In the genomic region with DNA sequence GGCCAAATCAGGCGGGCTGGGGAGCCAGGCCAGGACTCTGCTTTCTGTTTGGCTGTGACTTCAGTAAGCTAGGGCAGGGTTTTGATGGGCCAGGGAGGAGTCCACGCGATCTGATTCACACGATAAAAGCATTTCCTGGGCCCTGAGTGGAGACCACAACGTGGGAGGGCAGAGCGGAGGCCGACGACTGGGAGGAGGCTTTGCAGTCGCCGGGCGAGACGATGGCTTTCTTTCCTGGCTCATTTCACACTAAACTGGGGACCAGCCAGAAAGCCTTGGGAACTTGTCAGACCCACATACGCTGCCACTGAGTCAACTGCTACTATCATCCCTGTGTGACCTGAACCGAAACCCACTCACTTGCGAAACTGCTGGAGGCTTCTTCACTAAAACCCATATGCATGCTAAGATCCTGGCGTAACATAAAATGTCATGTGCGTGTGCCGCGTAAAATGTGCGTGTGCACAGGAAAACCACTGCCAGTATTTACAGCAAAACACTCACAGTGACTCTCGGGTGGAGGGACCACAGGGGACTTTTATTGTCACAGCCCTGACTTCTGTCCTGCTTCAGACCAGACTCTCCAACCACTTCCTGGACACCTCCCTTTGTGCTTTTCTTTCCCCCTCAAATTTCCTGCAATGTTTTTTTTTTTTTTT, we compare ENCODE assay signal across 8 cellular contexts. TPM values are rescaled to one million over a fixed set of nuclear protein-coding genes. Genes with fewer than 3 reads are reported as not detected.
DNase-seq lines count a peak whose midpoint lies in the region; ATAC-seq, FAIRE-seq and TF ChIP-seq lines count a peak whose summit lies in the region.

No MANE protein-coding gene starts in this region.

- peak overlapping the region; percentile 14 for H3K4me3 ChIP-seq in NB4 (ENCODE audit: low read depth, low read length)

- no peak overlapping the region for H3K27ac Mint-ChIP-seq in glutamatergic neuron (ENCODE audit: unreplicated experiment)

- no peak overlapping the region for H3K4me3 Mint-ChIP-seq in glutamatergic neuron (ENCODE audit: unreplicated experiment)

- no peak for TF ChIP-seq POLR2A in NB4 (IDR thresholded peaks at IDR 0.05; ENCODE audit: extremely low read depth, insufficient read length)

- ATAC-seq in Right ventricle myocardium superior (ENCODE audit: poor library complexity) = peak; percentile 68

- TF ChIP-seq CTCF in NB4 (IDR thresholded peaks at IDR 0.05; ENCODE audit: low read depth, low read length) = no peak
- TF ChIP-seq CTCF in glutamatergic neuron (IDR thresholded peaks at IDR 0.05; ENCODE audit: partially characterized antibody, unreplicated experiment) = no peak

- H3K27me3 Mint-ChIP-seq in glutamatergic neuron (ENCODE audit: unreplicated experiment) = peaks cover 4% of the 10 kb centered on the region

- no peaks in the 10 kb centered on the region for H3K36me3 Mint-ChIP-seq in glutamatergic neuron (ENCODE audit: unreplicated experiment)

- intact Hi-C loops in Right ventricle myocardium superior (cut with DNase I) = no loop called here

- FAIRE-seq in GM19239 (lab: Jason Lieb, UNC) = peak; percentile 96

- H3K4me1 Mint-ChIP-seq in glutamatergic neuron (ENCODE audit: low read depth, unreplicated experiment) = peaks cover 3% of the 10 kb centered on the region

- peaks cover 1% of the 10 kb centered on the region for H3K9me3 Mint-ChIP-seq in glutamatergic neuron (ENCODE audit: unreplicated experiment)

- DNase-seq in GM19239 (ENCODE audit: insufficient read length, low spot score) = no peak
- DNase-seq in NB4 (ENCODE audit: low read depth) = peak; percentile 73
- peak; percentile 77 for DNase-seq in activated T-helper 1 cell treated with Interleukin-2 at 50 U/mL for 16 hours (ENCODE audit: low read depth)
- peak; percentile 80 for DNase-seq in Right ventricle myocardium superior
- peak; percentile 77 to 82 (median 78) for DNase-seq in stimulated activated CD4-positive, alpha-beta T cell treated with anti-CD3 and anti-CD28 coated beads, Interleukin-12 subunit alpha, Interleukin-12 subunit beta, amount 100 ng/mL, for 48 hours (ENCODE audit: low read depth in 2 of 3, low spot score in 1 of 3)
- DNase-seq in glutamatergic neuron = no peak
- no peak for DNase-seq in NCI-H1092 treated with DMSO at 0.1 percent for 48 hours (lab: John Stamatoyannopoulos, UW)
- DNase-seq in SW 1271 (lab: John Stamatoyannopoulos, UW) = no peak

RNA-seq across cellular contexts. Expression of gene RHBDF2, which starts 14.2 kb away (rescaled TPM):
- total RNA-seq in Right ventricle myocardium superior (15.4 TPM), glutamatergic neuron (ENCODE audit: unreplicated experiment) (1.9 TPM)

RNA-seq across cellular contexts. Expression of gene CYGB, which starts 22.1 kb away (rescaled TPM):
- total RNA-seq in Right ventricle myocardium superior (34.2 TPM), glutamatergic neuron (ENCODE audit: unreplicated experiment) (20.4 TPM)

RNA-seq across cellular contexts. Expression of gene PRCD, which starts 24.4 kb away (rescaled TPM):
- 4.0 TPM for total RNA-seq in Right ventricle myocardium superior
- 1.4 TPM for total RNA-seq in glutamatergic neuron (ENCODE audit: unreplicated experiment)

RNA-seq across cellular contexts. Expression of gene AANAT, which starts 48.0 kb away (rescaled TPM):
- total RNA-seq in Right ventricle myocardium superior (not detected), glutamatergic neuron (ENCODE audit: unreplicated experiment) (0.39 TPM)

Comparison
In these comparisons a context has a peak if more than half of its experiments do, and no peak if none do; other contexts are left out.
1. DNase-seq: peak in NB4 (single experiment), activated T-helper 1 cell treated with Interleukin-2 at 50 U/mL for 16 hours (single experiment), Right ventricle myocardium superior (single experiment) and stimulated activated CD4-positive, alpha-beta T cell treated with anti-CD3 and anti-CD28 coated beads, Interleukin-12 subunit alpha, Interleukin-12 subunit beta, amount 100 ng/mL, for 48 hours (3 of 3); none in GM19239 (single experiment), glutamatergic neuron (single experiment), NCI-H1092 treated with DMSO at 0.1 percent for 48 hours (single experiment) and SW 1271 (0 of 2).